8 cellular contexts compared by ENCODE assay signal in the genomic region with DNA sequence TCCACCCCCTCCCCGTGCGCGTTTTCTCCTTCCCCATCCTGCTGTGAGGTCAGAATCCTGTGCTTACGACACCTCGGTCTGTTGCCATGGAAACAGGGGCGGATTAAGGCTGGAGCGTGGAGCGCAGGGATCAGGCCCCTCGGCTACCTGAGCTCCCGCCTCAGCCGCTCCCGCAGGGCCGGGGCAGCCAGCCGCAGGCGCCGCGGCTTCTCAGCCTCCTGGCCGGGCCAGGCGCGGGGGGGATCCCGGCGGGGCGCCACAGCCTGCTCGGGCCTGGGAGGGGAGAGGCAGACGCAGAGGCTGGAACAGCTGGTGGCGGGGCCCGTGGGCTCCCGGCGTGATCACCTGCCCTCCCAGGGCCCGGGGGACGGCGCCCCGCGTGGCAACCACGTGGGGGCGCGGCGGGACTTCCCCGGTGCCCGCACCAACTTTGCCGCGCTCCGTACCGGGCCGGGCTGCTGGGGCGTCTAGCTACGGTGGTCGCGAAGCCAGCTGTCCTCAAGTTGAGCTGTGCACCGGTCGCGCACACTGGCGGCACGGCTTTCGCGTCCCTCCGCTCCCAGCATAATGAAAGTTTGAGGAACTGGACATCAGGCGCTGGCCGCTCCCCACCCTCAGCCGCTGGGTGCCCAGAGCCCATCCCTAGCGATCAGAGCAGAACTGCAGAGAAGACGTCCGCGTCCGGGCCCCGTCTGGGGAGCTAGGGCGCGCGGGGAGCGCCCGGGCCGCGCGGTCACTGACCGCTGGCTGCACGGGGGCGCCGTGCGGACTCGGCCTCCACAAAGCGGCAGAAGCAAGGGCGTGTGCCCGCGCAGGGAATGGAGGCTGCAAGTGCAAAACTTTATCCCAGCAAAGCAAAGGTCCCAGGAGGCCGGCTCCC. TPM values are rescaled to one million over a fixed set of nuclear protein-coding genes. Genes with fewer than 3 reads are reported as not detected.
DNase-seq lines count a peak whose midpoint lies in the region; ATAC-seq and TF ChIP-seq lines count a peak whose summit lies in the region.

No MANE protein-coding gene starts in this region.

- TF ChIP-seq CTCF in LNCAP (IDR thresholded peaks at IDR 0.05) = peak; percentile 32
- TF ChIP-seq CTCF in natural killer cell (IDR thresholded peaks at IDR 0.05) = no peak

- H3K27me3 Mint-ChIP-seq in activated CD4-positive, alpha-beta T cell treated with anti-CD3 and anti-CD28 coated beads, Interleukin-2, amount 10 ng/mL, durations not matched to agents 7 days and 5 days = peaks cover 74% of the 10 kb centered on the region
- peaks cover 41 to 53% of the 10 kb centered on the region in 2 donors for H3K27me3 Mint-ChIP-seq in natural killer cell (ENCODE audit: low read depth in 2 of 2)

- CTCF ChIA-PET in activated CD4-positive, alpha-beta T cell treated with anti-CD3 and anti-CD28 coated beads, Interleukin-2, amount 10 ng/mL, durations not matched to agents 7 days and 5 days (lab: Charles Lee) = interaction anchor here (1.3 to 2.4 kb wide), 3 partner anchors 15 to 115 kb away, joined by 3 to 6 read pairs (median 6); a partner anchor contains a TSS

- H3K36me3 Mint-ChIP-seq in activated CD4-positive, alpha-beta T cell treated with anti-CD3 and anti-CD28 coated beads, Interleukin-2, amount 10 ng/mL, durations not matched to agents 7 days and 5 days (ENCODE audit: low read depth) = peaks cover 3% of the 10 kb centered on the region
- H3K36me3 Mint-ChIP-seq in natural killer cell = no peaks in the 10 kb centered on the region

- no peaks in the 10 kb centered on the region for H3K9me3 ChIP-seq in esophagus (ENCODE audit: control insufficient read depth in 2 of 2, insufficient read depth in 1 of 2, low read depth in 1 of 2, low read length in 1 of 2)

- 1% methylated on average over 82 to 85 of the region's 85 CpGs for WGBS in esophagus, 2 donors

- H3K4me1 Mint-ChIP-seq in activated CD4-positive, alpha-beta T cell treated with anti-CD3 and anti-CD28 coated beads, Interleukin-2, amount 10 ng/mL, durations not matched to agents 7 days and 5 days = peaks cover 13% of the 10 kb centered on the region
- H3K4me1 Mint-ChIP-seq in natural killer cell = peaks cover 8 to 16% of the 10 kb centered on the region in 2 donors

- H3K4me3 ChIP-seq in esophagus (ENCODE audit: low read depth in 1 of 2, low read length in 2 of 2) = peak overlapping the region; percentile 52 to 53

- intact Hi-C loops in natural killer cell (cut with micrococcal nuclease) = loop anchor here (10.0 kb wide), 1 partner anchor 119 kb away; no protein-coding TSS in a partner anchor

- no peaks in the 10 kb centered on the region for H3K27me3 ChIP-seq in esophagus (ENCODE audit: control insufficient read depth in 1 of 2, insufficient read depth in 2 of 2, low read length in 2 of 2)

- no peak overlapping the region for H3K27ac ChIP-seq in esophagus (ENCODE audit: low read depth in 2 of 2, low read length in 1 of 2)

- no peak overlapping the region for H3K27ac Mint-ChIP-seq in activated CD4-positive, alpha-beta T cell treated with anti-CD3 and anti-CD28 coated beads, Interleukin-2, amount 10 ng/mL, durations not matched to agents 7 days and 5 days
- no peak overlapping the region for H3K27ac Mint-ChIP-seq in natural killer cell

- DNase-seq in CD1c-positive myeloid dendritic cell (ENCODE audit: extremely low spot score) = peak; percentile 84
- peak; percentile 44 for DNase-seq in activated CD4-positive, alpha-beta T cell treated with anti-CD3 and anti-CD28 coated beads, Interleukin-2, amount 10 ng/mL, durations not matched to agents 7 days and 5 days
- no peak for DNase-seq in natural killer cell
- DNase-seq in HCEC 1CT = no peak
- no peak for DNase-seq in middle frontal gyrus (ENCODE audit: extremely low spot score, low spot score)
- no peak for DNase-seq in occipital lobe (lab: John Stamatoyannopoulos, UW)

- peaks cover 4 to 5% of the 10 kb centered on the region in 2 donors for H3K4me1 ChIP-seq in esophagus (ENCODE audit: control insufficient read depth in 2 of 2, insufficient read depth in 2 of 2, low read length in 1 of 2)

- peak; percentile 25 to 59 (median 35) for ATAC-seq in natural killer cell

- no peak overlapping the region for H3K4me3 Mint-ChIP-seq in activated CD4-positive, alpha-beta T cell treated with anti-CD3 and anti-CD28 coated beads, Interleukin-2, amount 10 ng/mL, durations not matched to agents 7 days and 5 days
- peak overlapping the region; percentile 86 for H3K4me3 Mint-ChIP-seq in natural killer cell

- H3K36me3 ChIP-seq in esophagus (ENCODE audit: control insufficient read depth in 2 of 2, insufficient read depth in 2 of 2, low read length in 1 of 2) = no peaks in the 10 kb centered on the region

- POLR2A ChIA-PET in activated CD4-positive, alpha-beta T cell treated with anti-CD3 and anti-CD28 coated beads, Interleukin-2, amount 10 ng/mL, durations not matched to agents 7 days and 5 days (lab: Charles Lee) = no interaction called here

- H3K9me3 Mint-ChIP-seq in activated CD4-positive, alpha-beta T cell treated with anti-CD3 and anti-CD28 coated beads, Interleukin-2, amount 10 ng/mL, durations not matched to agents 7 days and 5 days = no peaks in the 10 kb centered on the region
- H3K9me3 Mint-ChIP-seq in natural killer cell = no peaks in the 10 kb centered on the region

RNA-seq across cellular contexts. Expression of a gene that starts 1.2 kb away (rescaled TPM):
- under 1 TPM; 0.19 to 0.20 TPM for total RNA-seq in activated CD4-positive, alpha-beta T cell treated with anti-CD3 and anti-CD28 coated beads, Interleukin-2, amount 10 ng/mL, durations not matched to agents 7 days and 5 days
- 1 to 10 TPM in 1 of 2 donors, under 1 TPM in 1; 0.89 to 2.0 TPM for polyA plus RNA-seq in esophagus
- total RNA-seq in natural killer cell (under 1 TPM in 2 of 3 donors, not detected in 1; 0.15 to 0.23 TPM), occipital lobe (25.0 TPM)

RNA-seq across cellular contexts. Expression of a gene that starts 6.0 kb away (rescaled TPM):
- total RNA-seq in activated CD4-positive, alpha-beta T cell treated with anti-CD3 and anti-CD28 coated beads, Interleukin-2, amount 10 ng/mL, durations not matched to agents 7 days and 5 days = 10 to 100 TPM; 31.3 to 37.8 TPM
- 10 to 100 TPM; 18.8 to 21.0 TPM for polyA plus RNA-seq in esophagus
- total RNA-seq in natural killer cell (10 to 100 TPM; 60.2 to 65.2 (median 63.2) TPM), occipital lobe (20.7 TPM)

RNA-seq across cellular contexts. Expression of a gene that starts 17.9 kb away (rescaled TPM):
- total RNA-seq in activated CD4-positive, alpha-beta T cell treated with anti-CD3 and anti-CD28 coated beads, Interleukin-2, amount 10 ng/mL, durations not matched to agents 7 days and 5 days = 10 to 100 TPM; 36.8 to 37.9 TPM
- 10 to 100 TPM; 38.4 to 55.6 TPM for polyA plus RNA-seq in esophagus
- total RNA-seq in natural killer cell (10 to 100 TPM; 27.9 to 33.8 (median 28.5) TPM), occipital lobe (15.8 TPM)

RNA-seq across cellular contexts. Expression of a gene that starts 31.0 kb away (rescaled TPM):
- 10 to 100 TPM; 29.0 to 31.0 TPM for total RNA-seq in activated CD4-positive, alpha-beta T cell treated with anti-CD3 and anti-CD28 coated beads, Interleukin-2, amount 10 ng/mL, durations not matched to agents 7 days and 5 days
- 1 to 10 TPM; 1.4 to 1.6 TPM for polyA plus RNA-seq in esophagus
- 10 to 100 TPM; 19.2 to 26.4 (median 20.7) TPM for total RNA-seq in natural killer cell
- total RNA-seq in occipital lobe = 3.1 TPM

Comparison
In these comparisons a context has a peak if more than half of its experiments do, and no peak if none do; other contexts are left out.
1. DNase-seq: peak in CD1c-positive myeloid dendritic cell (single experiment) and activated CD4-positive, alpha-beta T cell treated with anti-CD3 and anti-CD28 coated beads, Interleukin-2, amount 10 ng/mL, durations not matched to agents 7 days and 5 days (single experiment); none in natural killer cell (single experiment), HCEC 1CT (single experiment), middle frontal gyrus (single experiment) and occipital lobe (single experiment).
2. RNA of a gene that starts 1.2 kb away (total RNA-seq): 25.0 TPM in occipital lobe (single experiment); 0.19 to 0.20 TPM in activated CD4-positive, alpha-beta T cell treated with anti-CD3 and anti-CD28 coated beads, Interleukin-2, amount 10 ng/mL, durations not matched to agents 7 days and 5 days and 0.15 to 0.23 TPM in natural killer cell; every median in the first group is over 10 times any median in the second.